Comparison of ENCODE assay signal across 9 cellular contexts in the genomic region with DNA sequence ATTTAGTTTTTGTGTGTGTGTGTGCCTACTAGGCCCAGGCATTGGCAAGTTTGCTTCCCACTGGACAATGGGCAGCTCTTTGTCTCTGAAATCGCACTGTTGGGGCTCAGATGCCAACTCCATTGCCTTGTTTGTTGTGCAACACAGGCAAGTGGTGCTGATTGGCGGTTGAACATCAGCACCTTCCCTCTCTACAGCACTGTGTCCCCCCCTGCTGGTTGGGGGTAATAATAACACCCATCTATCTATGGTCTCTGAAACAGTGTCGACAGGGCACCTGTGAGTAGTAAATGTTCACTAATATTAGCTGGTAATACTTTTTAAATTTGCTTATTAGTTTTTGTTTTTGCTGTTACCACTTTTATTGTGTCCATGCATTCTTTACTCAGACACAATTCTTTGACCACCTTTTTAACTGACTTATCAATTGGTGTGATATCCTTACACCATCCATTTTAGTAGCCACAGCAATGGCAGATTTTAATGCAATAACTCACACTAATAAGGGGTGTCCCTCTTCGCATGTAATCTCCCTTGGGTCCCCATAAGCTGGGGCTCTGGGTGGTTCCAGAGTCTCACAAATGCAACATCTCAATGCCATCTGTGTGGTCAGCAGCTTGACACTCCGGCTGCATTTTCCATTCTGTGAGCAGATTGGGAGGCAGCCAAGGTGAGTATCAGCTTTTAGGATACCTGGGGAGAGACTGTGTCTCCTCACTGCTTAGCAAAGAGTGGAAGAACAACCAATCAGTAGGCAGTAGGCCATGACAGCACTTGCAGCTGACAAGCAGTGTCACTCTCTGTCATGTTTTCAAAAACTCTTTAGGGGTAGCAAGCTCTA. TPM values are rescaled to one million over a fixed set of nuclear protein-coding genes. Genes with fewer than 3 reads are reported as not detected.
DNase-seq lines count a peak whose midpoint lies in the region; ATAC-seq, FAIRE-seq and TF ChIP-seq lines count a peak whose summit lies in the region.
"Had no signal": no experiment of that assay in that cellular context is flagged by ENCODE, and none has a peak within 500 bp of the region (broad histone marks: within the 10 kb centered on the region; RNA-seq: fewer than 3 reads in every experiment).

No MANE protein-coding gene starts in this region.

- 72 to 76% methylated on average over 5 of the region's 5 CpGs for WGBS in heart right ventricle, 2 donors

- H3K27ac Mint-ChIP-seq in activated T-helper 2 cell treated with anti-CD3 and anti-CD28 coated beads, Interferon-gamma antibody, Interleukin-2, Interleukin-4, amounts not matched to agents 10 μg/mL and 5 μg/mL and 100 μg/mL, durations not matched to agents 14 hours and 24 hours and 36 hours, result no peak overlapping the region

- peak in 7 of 9 donors; percentile 22 to 43 (median 36) for TF ChIP-seq CTCF in heart right ventricle (IDR thresholded peaks at IDR 0.05)
- TF ChIP-seq CTCF in right atrium auricular region (IDR thresholded peaks at IDR 0.05), result peak in 1 of 2 donors; percentile 54
- peak; percentile 14 for TF ChIP-seq CTCF in lower lobe of right lung (IDR thresholded peaks at IDR 0.05)

- H3K27me3 ChIP-seq in heart right ventricle (peaks cover 0 to 28% (median 6%) of the 10 kb centered on the region in 7 donors), right atrium auricular region (no peaks in the 10 kb centered on the region), lower lobe of right lung (ENCODE audit: low read depth) (peaks cover 8% of the 10 kb centered on the region)

- DNase-seq in heart right ventricle (no peak), right atrium auricular region (ENCODE audit: low spot score) (no peak), NCI-H1105 (lab: John Stamatoyannopoulos, UW) (peak; percentile 24), lower lobe of right lung (no peak), ureter (ENCODE audit: low spot score) (no peak), HTR-8/SVneo (ENCODE audit: insufficient read length, low spot score) (no peak)
- peak; percentile 18 for DNase-seq in activated T-helper 2 cell treated with anti-CD3 and anti-CD28 coated beads, Interferon-gamma antibody, Interleukin-2, Interleukin-4, amounts not matched to agents 10 μg/mL and 5 μg/mL and 100 μg/mL, durations not matched to agents 14 hours and 24 hours and 36 hours (ENCODE audit: low spot score)
- no peak for DNase-seq in effector CD4-positive, alpha-beta T cell

- H3K4me3 ChIP-seq in heart right ventricle, result no peak overlapping the region
- H3K4me3 ChIP-seq in right atrium auricular region, result no peak overlapping the region
- H3K4me3 ChIP-seq in lower lobe of right lung, result no peak overlapping the region

- no peaks in the 10 kb centered on the region for H3K9me3 Mint-ChIP-seq in activated T-helper 2 cell treated with anti-CD3 and anti-CD28 coated beads, Interferon-gamma antibody, Interleukin-2, Interleukin-4, amounts not matched to agents 10 μg/mL and 5 μg/mL and 100 μg/mL, durations not matched to agents 14 hours and 24 hours and 36 hours

- H3K9me3 ChIP-seq in heart right ventricle (no peaks in the 10 kb centered on the region), right atrium auricular region (no peaks in the 10 kb centered on the region), lower lobe of right lung (no peaks in the 10 kb centered on the region)

- H3K27ac ChIP-seq in heart right ventricle (no peak overlapping the region), right atrium auricular region (no peak overlapping the region), lower lobe of right lung (no peak overlapping the region)

- no peaks in the 10 kb centered on the region for H3K4me1 Mint-ChIP-seq in activated T-helper 2 cell treated with anti-CD3 and anti-CD28 coated beads, Interferon-gamma antibody, Interleukin-2, Interleukin-4, amounts not matched to agents 10 μg/mL and 5 μg/mL and 100 μg/mL, durations not matched to agents 14 hours and 24 hours and 36 hours (ENCODE audit: low read depth)

- H3K36me3 ChIP-seq in heart right ventricle, result no peaks in the 10 kb centered on the region
- no peaks in the 10 kb centered on the region for H3K36me3 ChIP-seq in right atrium auricular region
- H3K36me3 ChIP-seq in lower lobe of right lung, result no peaks in the 10 kb centered on the region

- intact Hi-C loops in heart right ventricle (cut with DNase I), result loop anchor here in 9 of 10 donors (5.0 to 10.0 kb wide), 4 partner anchors 136 to 526 kb away; no protein-coding TSS in a partner anchor
- intact Hi-C loops in activated T-helper 2 cell treated with anti-CD3 and anti-CD28 coated beads, Interferon-gamma antibody, Interleukin-2, Interleukin-4, amounts not matched to agents 10 μg/mL and 5 μg/mL and 100 μg/mL, durations not matched to agents 14 hours and 24 hours and 36 hours (cut with micrococcal nuclease), result loop anchor here (10.0 kb wide), 1 partner anchor 526 kb away; no protein-coding TSS in a partner anchor
- intact Hi-C loops in lower lobe of right lung (cut with DNase I), result no loop called here

- H3K36me3 Mint-ChIP-seq in activated T-helper 2 cell treated with anti-CD3 and anti-CD28 coated beads, Interferon-gamma antibody, Interleukin-2, Interleukin-4, amounts not matched to agents 10 μg/mL and 5 μg/mL and 100 μg/mL, durations not matched to agents 14 hours and 24 hours and 36 hours (ENCODE audit: low read depth), result no peaks in the 10 kb centered on the region

- no peak for ATAC-seq in heart right ventricle
- no peak for ATAC-seq in lower lobe of right lung

- H3K4me1 ChIP-seq in heart right ventricle (no peaks in the 10 kb centered on the region), right atrium auricular region (no peaks in the 10 kb centered on the region), lower lobe of right lung (no peaks in the 10 kb centered on the region)

- H3K27me3 Mint-ChIP-seq in activated T-helper 2 cell treated with anti-CD3 and anti-CD28 coated beads, Interferon-gamma antibody, Interleukin-2, Interleukin-4, amounts not matched to agents 10 μg/mL and 5 μg/mL and 100 μg/mL, durations not matched to agents 14 hours and 24 hours and 36 hours (ENCODE audit: low read depth), result no peaks in the 10 kb centered on the region

- FAIRE-seq in HTR-8/SVneo (lab: Jason Lieb, UNC), result no peak
- FAIRE-seq: bronchial epithelial cell had no signal

- no peak overlapping the region for H3K4me3 Mint-ChIP-seq in activated T-helper 2 cell treated with anti-CD3 and anti-CD28 coated beads, Interferon-gamma antibody, Interleukin-2, Interleukin-4, amounts not matched to agents 10 μg/mL and 5 μg/mL and 100 μg/mL, durations not matched to agents 14 hours and 24 hours and 36 hours (ENCODE audit: low read depth)

RNA-seq across cellular contexts. Expression of a gene that starts 47.7 kb away (rescaled TPM):
- total RNA-seq in heart right ventricle (100 to 1,000 TPM; 104 to 200 (median 164) TPM), right atrium auricular region (100 to 1,000 TPM in 1 of 2 donors, 10 to 100 TPM in 1; 87.4 to 120 TPM), lower lobe of right lung (21.5 TPM), ureter (31.8 TPM)
- 100 to 1,000 TPM in 1 of 2 donors, 10 to 100 TPM in 1; 18.7 to 127 TPM for polyA plus RNA-seq in heart right ventricle
- total RNA-seq in activated T-helper 2 cell treated with anti-CD3 and anti-CD28 coated beads, Interferon-gamma antibody, Interleukin-2, Interleukin-4, amounts not matched to agents 10 μg/mL and 5 μg/mL and 100 μg/mL, durations not matched to agents 14 hours and 24 hours and 36 hours, result 44.6 and 44.8 TPM in 2 replicates

Comparison
In these comparisons a context has a peak if more than half of its experiments do, and no peak if none do; other contexts are left out.
1. DNase-seq: peak in NCI-H1105 (single experiment) and activated T-helper 2 cell treated with anti-CD3 and anti-CD28 coated beads, Interferon-gamma antibody, Interleukin-2, Interleukin-4, amounts not matched to agents 10 μg/mL and 5 μg/mL and 100 μg/mL, durations not matched to agents 14 hours and 24 hours and 36 hours (single experiment); none in heart right ventricle (0 of 2), right atrium auricular region (single experiment), lower lobe of right lung (single experiment), ureter (single experiment), effector CD4-positive, alpha-beta T cell (single experiment) and HTR-8/SVneo (single experiment).